In genomic region chr10:17232276-17232987, GRCh38 we compare ENCODE assay signal across 8 cellular contexts. TPM values are rescaled to one million over a fixed set of nuclear protein-coding genes. Genes with fewer than 3 reads are reported as not detected.
DNase-seq lines count a peak whose midpoint lies in the region; ATAC-seq and TF ChIP-seq lines count a peak whose summit lies in the region.

No MANE protein-coding gene starts in this region.

- POLR2A ChIA-PET in AG04449 (lab: Yijun Ruan, JAX), result interaction anchor here (0.7 to 1.6 kb wide), 6 partner anchors 19 to 389 kb away, joined by 3 to 4 read pairs (median 3); no protein-coding TSS in a partner anchor

- H3K27me3 Mint-ChIP-seq in activated naive CD8-positive, alpha-beta T cell, result no peaks in the 10 kb centered on the region

- no peak overlapping the region for H2AFZ ChIP-seq in mesenchymal stem cell (ENCODE audit: low read depth, low read length)

- TF ChIP-seq CTCF in AG04449 (IDR thresholded peaks at IDR 0.05; ENCODE audit: insufficient read depth, low read length, missing control alignments), result no peak
- no peak for TF ChIP-seq CTCF in adrenal gland (IDR thresholded peaks at IDR 0.05)

- H2BK12ac ChIP-seq in mesenchymal stem cell (ENCODE audit: low read length in 2 of 2), result no peak overlapping the region

- 67% methylated on average over 3 of the region's 3 CpGs for WGBS in mesenchymal stem cell
- 43 to 62% (median 53%) methylated on average over 3 of the region's 3 CpGs for WGBS in adrenal gland, 4 donors

- H2BK120ac ChIP-seq in mesenchymal stem cell (ENCODE audit: low read depth, low read length), result no peak overlapping the region

- CTCF ChIA-PET in AG04449 (lab: Yijun Ruan, JAX), result interaction anchor here (1.2 to 2.0 kb wide), 2 partner anchors 380 to 388 kb away, joined by 3 to 6 read pairs; no protein-coding TSS in a partner anchor

- H3K23ac ChIP-seq in mesenchymal stem cell (ENCODE audit: low read length in 2 of 2), result no peak overlapping the region

- no peak overlapping the region for H3K18ac ChIP-seq in mesenchymal stem cell (ENCODE audit: low read depth in 1 of 2, low read length in 2 of 2)

- H2BK5ac ChIP-seq in mesenchymal stem cell (ENCODE audit: low read depth, low read length, poor library complexity, severe bottlenecking), result no peak overlapping the region

- H4K91ac ChIP-seq in mesenchymal stem cell (ENCODE audit: low read length), result no peak overlapping the region

- H3K4me2 ChIP-seq in mesenchymal stem cell (ENCODE audit: low read length, poor library complexity, severe bottlenecking), result peak overlapping the region; percentile 2

- no peak overlapping the region for H2AK5ac ChIP-seq in mesenchymal stem cell (ENCODE audit: low read length, severe bottlenecking)

- intact Hi-C loops in adrenal gland (cut with DNase I), result no loop called here

- DNase-seq in AG04449 (ENCODE audit: low read depth, low spot score), result no peak
- peak; percentile 57 for DNase-seq in mesenchymal stem cell
- DNase-seq in adrenal gland, result no peak
- DNase-seq in NK-92 treated with Interleukin-12 subunit alpha and Interleukin-12 subunit beta, amount 100 ng/mL, for 24 hours (lab: John Stamatoyannopoulos, UW), result no peak
- DNase-seq in NOMO-1 (lab: John Stamatoyannopoulos, UW; ENCODE audit: unreplicated experiment in 2 of 2), result no peak
- DNase-seq in NCI-H2227 (lab: John Stamatoyannopoulos, UW; ENCODE audit: unreplicated experiment), result no peak

- peak overlapping the region; percentile 72 for H3K27ac Mint-ChIP-seq in activated naive CD8-positive, alpha-beta T cell

- H3K4me1 ChIP-seq in mesenchymal stem cell (ENCODE audit: control insufficient read depth, insufficient read depth, low read depth, low read length) (peaks cover 6% of the 10 kb centered on the region), adrenal gland (replicated peaks in 1 of 2) (peaks cover 5 to 34% of the 10 kb centered on the region in 2 donors)

- H3K36me3 ChIP-seq in mesenchymal stem cell (ENCODE audit: control insufficient read depth in 1 of 2, insufficient read depth in 2 of 2, low read depth in 1 of 2, low read length in 2 of 2) (peaks cover 32 to 79% of the 10 kb centered on the region in 2 experiments), adrenal gland (replicated peaks in 1 of 2) (peaks cover 0 to 60% of the 10 kb centered on the region in 2 donors)

- H3K9me3 ChIP-seq in mesenchymal stem cell (ENCODE audit: control insufficient read depth, low read length), result no peaks in the 10 kb centered on the region
- H3K9me3 ChIP-seq in adrenal gland (replicated peaks in 1 of 3), result no peaks in the 10 kb centered on the region

- H3K4me1 Mint-ChIP-seq in activated naive CD8-positive, alpha-beta T cell (ENCODE audit: low read depth), result peaks cover 70% of the 10 kb centered on the region

- no peaks in the 10 kb centered on the region for H3K9me3 Mint-ChIP-seq in activated naive CD8-positive, alpha-beta T cell (ENCODE audit: low read depth)

- no peak for TF ChIP-seq POLR2A in adrenal gland (IDR thresholded peaks at IDR 0.05)

- peak overlapping the region; percentile 99 for H3K9ac ChIP-seq in mesenchymal stem cell (ENCODE audit: low read length)

- ATAC-seq in GM21360 (IDR thresholded peaks at IDR 0.05; ENCODE audit: unreplicated experiment), result peak; percentile 21

- H3K27ac ChIP-seq in mesenchymal stem cell (ENCODE audit: low read length, poor library complexity, severe bottlenecking), result peak overlapping the region; percentile 64
- H3K27ac ChIP-seq in adrenal gland, result peak overlapping the region in 1 of 5 donors; percentile 46

- H2BK15ac ChIP-seq in mesenchymal stem cell (ENCODE audit: low read depth, poor library complexity, severe bottlenecking), result no peak overlapping the region

- H3K36me3 Mint-ChIP-seq in activated naive CD8-positive, alpha-beta T cell, result peaks cover 8% of the 10 kb centered on the region

- H3K4ac ChIP-seq in mesenchymal stem cell (ENCODE audit: low read depth in 1 of 2, low read length in 2 of 2), result no peak overlapping the region

- H3K4me3 ChIP-seq in AG04449 (ENCODE audit: low read depth, low read length), result peak overlapping the region; percentile 95
- peak overlapping the region in 1 of 2 experiments; percentile 98 for H3K4me3 ChIP-seq in mesenchymal stem cell (ENCODE audit: insufficient read depth in 1 of 2, low read depth in 1 of 2, low read length in 2 of 2)
- peak overlapping the region in 1 of 4 donors; percentile 85 for H3K4me3 ChIP-seq in adrenal gland

- H3K27me3 ChIP-seq in mesenchymal stem cell (ENCODE audit: control insufficient read depth in 1 of 2, insufficient read depth in 1 of 2, low read length in 2 of 2) (no peaks in the 10 kb centered on the region), adrenal gland (no peaks in the 10 kb centered on the region)

- H3K79me1 ChIP-seq in mesenchymal stem cell (replicated peaks; ENCODE audit: low read length, poor library complexity, severe bottlenecking), result no peaks in the 10 kb centered on the region

- no peak overlapping the region for H4K8ac ChIP-seq in mesenchymal stem cell (ENCODE audit: low read length)

- H3K4me3 Mint-ChIP-seq in activated naive CD8-positive, alpha-beta T cell, result peak overlapping the region; percentile 96

- no peak overlapping the region for H3K14ac ChIP-seq in mesenchymal stem cell (ENCODE audit: low read length in 2 of 2)

RNA-seq across cellular contexts. Expression of gene VIM, which starts 4.4 kb away (rescaled TPM):
- 5,108 TPM for polyA plus RNA-seq in mesenchymal stem cell (2013, experiment 1 of 2)
- polyA plus RNA-seq in mesenchymal stem cell (2013, experiment 2 of 2), result 5,084 TPM
- 1,000 to 10,000 TPM in 4 of 8 donors, 100 to 1,000 TPM in 4; 374 to 1,377 (median 956) TPM for total RNA-seq in adrenal gland
- polyA plus RNA-seq in adrenal gland, result 100 to 1,000 TPM; 322 to 882 (median 377) TPM

RNA-seq across cellular contexts. Expression of gene TRDMT1, which starts 31.0 kb away (rescaled TPM):
- 4.6 TPM for polyA plus RNA-seq in mesenchymal stem cell (2013, experiment 1 of 2)
- polyA plus RNA-seq in mesenchymal stem cell (2013, experiment 2 of 2), result 4.0 TPM
- total RNA-seq in adrenal gland, result 10 to 100 TPM in 1 of 8 donors, 1 to 10 TPM in 7; 1.7 to 10.5 (median 5.5) TPM
- polyA plus RNA-seq in adrenal gland, result 1 to 10 TPM; 1.3 to 3.7 (median 2.2) TPM
